ENCODE assay signal across 11 cellular contexts in genomic region chr3:42129014-42129953, GRCh38. TPM values are rescaled to one million over a fixed set of nuclear protein-coding genes. Genes with fewer than 3 reads are reported as not detected.
DNase-seq lines count a peak whose midpoint lies in the region; ATAC-seq, FAIRE-seq and TF ChIP-seq lines count a peak whose summit lies in the region.
"Had no signal": no experiment of that assay in that cellular context is flagged by ENCODE, and none has a peak within 500 bp of the region (broad histone marks: within the 10 kb centered on the region; RNA-seq: fewer than 3 reads in every experiment).

No MANE protein-coding gene starts in this region.

- peaks cover 2 to 35% (median 27%) of the 10 kb centered on the region in 10 experiments; a peak in 15 of 20 replicates for H3K4me1 ChIP-seq in BLaER1 treated with 17β-estradiol and CSF1 and Interleukin-3, amounts not matched to agents 10 nM and 100 nM
- H3K4me1 ChIP-seq in Peyer's patch (peaks cover 0 to 31% (median 0%) of the 10 kb centered on the region in 4 donors), left lung (no peaks in the 10 kb centered on the region)

- ATAC-seq in GM21529 (IDR thresholded peaks at IDR 0.05; ENCODE audit: unreplicated experiment) (peak; percentile 65), left lung (peak; percentile 77)

- TF ChIP-seq POLR2A in Peyer's patch (IDR thresholded peaks at IDR 0.05) = peak in 1 of 2 donors; percentile 25
- no peak for TF ChIP-seq POLR2A in H54 (IDR thresholded peaks at IDR 0.05; ENCODE audit: low read depth, low read length)

- H3K27ac ChIP-seq in BLaER1 treated with 17β-estradiol and CSF1 and Interleukin-3, amounts not matched to agents 10 nM and 100 nM = peak overlapping the region in 3 of 11 experiments; percentile 2 to 50 (median 29); a peak in 4 of 22 replicates
- H3K27ac ChIP-seq in Peyer's patch (peak overlapping the region in 2 of 4 donors; percentile 80 to 83), left lung (peak overlapping the region in 1 of 2 donors; percentile 27)
- H3K27ac ChIP-seq: neutrophil had no signal

- peak overlapping the region in 6 of 11 experiments; percentile 4 to 63 (median 53); a peak in 8 of 22 replicates for H3K4me2 ChIP-seq in BLaER1 treated with 17β-estradiol and CSF1 and Interleukin-3, amounts not matched to agents 10 nM and 100 nM

- TF ChIP-seq CTCF in Peyer's patch (IDR thresholded peaks at IDR 0.05) (no peak), left lung (IDR thresholded peaks at IDR 0.05) (no peak)

- H3K9ac ChIP-seq in BLaER1 treated with 17β-estradiol and CSF1 and Interleukin-3, amounts not matched to agents 10 nM and 100 nM = peak overlapping the region in 1 of 11 experiments; percentile 7; a peak in 1 of 22 replicates

- intact Hi-C loops in left lung (cut with DNase I) = loop anchor here in 1 of 2 donors (10.0 kb wide), 1 partner anchor 56 kb away; no protein-coding TSS in a partner anchor

- no peaks in the 10 kb centered on the region for H3K27me3 ChIP-seq in BLaER1 treated with 17β-estradiol and CSF1 and Interleukin-3, amounts not matched to agents 10 nM and 100 nM
- H3K27me3 ChIP-seq in Peyer's patch = no peaks in the 10 kb centered on the region
- H3K27me3 ChIP-seq in left lung = no peaks in the 10 kb centered on the region
- no peaks in the 10 kb centered on the region for H3K27me3 ChIP-seq in MG63
- H3K27me3 ChIP-seq: neutrophil had no signal

- no peak overlapping the region for H3K4me3 ChIP-seq in BLaER1 treated with 17β-estradiol and CSF1 and Interleukin-3, amounts not matched to agents 10 nM and 100 nM
- peak overlapping the region in 2 of 4 donors; percentile 6 to 36 for H3K4me3 ChIP-seq in Peyer's patch
- no peak overlapping the region for H3K4me3 ChIP-seq in left lung
- no peak overlapping the region for H3K4me3 ChIP-seq in MG63

- DNase-seq in Peyer's patch = peak in 2 of 3 donors; percentile 67 to 71
- DNase-seq in left lung = no peak
- DNase-seq in iPS-NIHi7 (ENCODE audit: extremely low spot score) = no peak
- no peak for DNase-seq in H54 (ENCODE audit: insufficient read length, low spot score)
- DNase-seq in MG63 = no peak
- no peak for DNase-seq in SK-N-DZ (ENCODE audit: low spot score)
- DNase-seq: activated CD4-positive, alpha-beta T cell treated with anti-CD3 and anti-CD28 coated beads, Interleukin-2, amount 10 ng/mL, durations not matched to agents 7 days and 5 days; effector memory CD4-positive, alpha-beta T cell had no signal

- peaks cover 51 to 85% (median 64%) of the 10 kb centered on the region in 11 experiments for H3K36me3 ChIP-seq in BLaER1 treated with 17β-estradiol and CSF1 and Interleukin-3, amounts not matched to agents 10 nM and 100 nM
- H3K36me3 ChIP-seq in Peyer's patch (peaks cover 0 to 14% (median 0%) of the 10 kb centered on the region in 3 donors), left lung (peaks cover 0 to 15% of the 10 kb centered on the region in 2 donors), MG63 (no peaks in the 10 kb centered on the region)

- no peak for FAIRE-seq in H54 (lab: Jason Lieb, UNC)

- peaks cover 0 to 4% (median 0%) of the 10 kb centered on the region in 11 experiments; a peak in 2 of 22 replicates for H3K9me3 ChIP-seq in BLaER1 treated with 17β-estradiol and CSF1 and Interleukin-3, amounts not matched to agents 10 nM and 100 nM (replicated peaks in 1 of 11)
- H3K9me3 ChIP-seq in Peyer's patch (no peaks in the 10 kb centered on the region), left lung (no peaks in the 10 kb centered on the region), MG63 (no peaks in the 10 kb centered on the region)
- H3K9me3 ChIP-seq: neutrophil had no signal

- peaks cover 0 to 80% (median 8%) of the 10 kb centered on the region in 11 experiments; a peak in 15 of 22 replicates for H4K20me1 ChIP-seq in BLaER1 treated with 17β-estradiol and CSF1 and Interleukin-3, amounts not matched to agents 10 nM and 100 nM

RNA-seq across cellular contexts. Expression of gene TRAK1, which starts 38.1 kb away (rescaled TPM):
- total RNA-seq in Peyer's patch = 100 to 1,000 TPM in 3 of 4 donors, 10 to 100 TPM in 1; 96.2 to 283 (median 125) TPM
- total RNA-seq in left lung = 10 to 100 TPM; 40.9 to 50.3 TPM
- 7.1 and 8.2 TPM in 2 replicates for total RNA-seq in MG63 (2014; rRNA removed; shearing (Covaris generic); ENCODE audit: low replicate concordance)
- polyA plus RNA-seq in SK-N-DZ (2014; cell fraction: cytosol; rRNA removed) = 15.4 and 17.1 TPM in 2 replicates
- 10.3 and 19.4 TPM in 2 replicates for polyA plus RNA-seq in SK-N-DZ (2014; cell fraction: nucleus; rRNA removed)

Comparison
In these comparisons a context has a peak if more than half of its experiments do, and no peak if none do; other contexts are left out.
1. DNase-seq: peak in Peyer's patch (2 of 3); none in left lung (0 of 2), iPS-NIHi7 (single experiment), H54 (single experiment), MG63 (single experiment) and SK-N-DZ (single experiment).